Comparison of ENCODE assay signal across 1 cellular context in genomic region chr20:63864978-63865640, GRCh38.
TF ChIP-seq lines count a peak whose summit lies in the region.

Gene TPD52L2 (plus strand): TSS chr20:63865270. CDS start chr20:63865366, 96 bp downstream.

TF ChIP-seq in GM12878, 131 proteins besides CTCF, POLR2A, EP300 and RAD21 (continued from another document):
- no peak for TF ChIP-seq PRDM15 (CRISPR knock-in tag; IDR thresholded peaks at IDR 0.05)
- no peak for TF ChIP-seq ZNF384 (IDR thresholded peaks at IDR 0.05; ENCODE audit: borderline replicate concordance, low read depth, low read length)
- peak; percentile 9; the same call in 1 of the 2 replicates for TF ChIP-seq NR2F1 (conservative IDR thresholded peaks at IDR 0.05)
- no peak for TF ChIP-seq CBX5 (IDR thresholded peaks at IDR 0.05; ENCODE audit: low read depth)
- TF ChIP-seq JUND (IDR thresholded peaks at IDR 0.05; ENCODE audit: low read depth, low read length) = no peak
- TF ChIP-seq LARP7 (IDR thresholded peaks at IDR 0.05) = 0 out of 2 replicates have a peak, but pooled peaks have one; percentile 53
- TF ChIP-seq CREM (IDR thresholded peaks at IDR 0.05; ENCODE audit: low read depth) = peak; percentile 98
